In genomic region chr7:20172736-20173334, GRCh38 we compare ENCODE assay signal across 8 cellular contexts. TPM values are rescaled to one million over a fixed set of nuclear protein-coding genes. Genes with fewer than 3 reads are reported as not detected.
DNase-seq lines count a peak whose midpoint lies in the region; TF ChIP-seq lines count a peak whose summit lies in the region.

No MANE protein-coding gene starts in this region.

- TF ChIP-seq EP300 in transverse colon (IDR thresholded peaks at IDR 0.05; ENCODE audit: low read depth) = no peak

- intact Hi-C loops in transverse colon (cut with DNase I; ENCODE audit: low total_unique reads) = loop anchor here (10.0 kb wide), 1 partner anchor 418 kb away; no protein-coding TSS in a partner anchor

- in situ Hi-C loops in HAP-1 (cut with MboI; ENCODE audit: low sequenced_read_pairs) = loop anchor here (25.0 kb wide), 2 partner anchors 186 to 411 kb away; partner anchors contain the start of gene TMEM196
- in situ Hi-C loops in transverse colon (cut with MboI; ENCODE audit: low pct_ligation_motif_present in 1 of 4, low pct_unique_long_range_greater_than_20kb in 1 of 4, low sequenced_read_pairs in 3 of 4) = loop anchor here (10.0 to 25.0 kb wide), 5 partner anchors 139 to 414 kb away; partner anchors contain the start of gene TMEM196 (in 1 of the 4)

- no peak overlapping the region for H3K27ac ChIP-seq in transverse colon

- H3K27me3 ChIP-seq in HAP-1 (ENCODE audit: low read depth) = no peaks in the 10 kb centered on the region
- H3K27me3 ChIP-seq in kidney epithelial cell (ENCODE audit: control insufficient read depth, insufficient read depth, low read length) = no peaks in the 10 kb centered on the region
- no peaks in the 10 kb centered on the region for H3K27me3 ChIP-seq in transverse colon

- H3K4me1 ChIP-seq in HAP-1 = no peaks in the 10 kb centered on the region
- H3K4me1 ChIP-seq in transverse colon = peaks cover 0 to 8% (median 2%) of the 10 kb centered on the region in 4 donors

- H3K4me3 ChIP-seq in HAP-1 (no peak overlapping the region), kidney epithelial cell (ENCODE audit: low read depth, low read length) (no peak overlapping the region), transverse colon (no peak overlapping the region)

- no peak for TF ChIP-seq POLR2A in transverse colon (IDR thresholded peaks at IDR 0.05)

- H3K36me3 ChIP-seq in HAP-1 (replicated peaks) (no peaks in the 10 kb centered on the region), kidney epithelial cell (ENCODE audit: control insufficient read depth, insufficient read depth, low read length) (no peaks in the 10 kb centered on the region), transverse colon (no peaks in the 10 kb centered on the region)

- DNase-seq in NCI-H345 (lab: John Stamatoyannopoulos, UW) (peak; percentile 25), NCI-H345 treated with DMSO at 0.1 percent for 48 hours (lab: John Stamatoyannopoulos, UW; ENCODE audit: unreplicated experiment) (no peak), HAP-1 (ENCODE audit: low spot score in 2 of 2) (peak; percentile 69 to 76), NCI-H2171 (lab: John Stamatoyannopoulos, UW) (peak; percentile 28), amniotic epithelial cell (ENCODE audit: low read depth) (peak; percentile 62), kidney epithelial cell (ENCODE audit: low read depth) (peak; percentile 28), transverse colon (peak; percentile 62)
- no peak for DNase-seq in effector CD8-positive, alpha-beta T cell (lab: John Stamatoyannopoulos, UW)

- WGBS in transverse colon (ENCODE audit: low coverage in 1 of 2), 2 donors = 57 to 69% methylated on average over 2 to 3 of the region's 3 CpGs

- TF ChIP-seq CTCF in kidney epithelial cell (IDR thresholded peaks at IDR 0.05; ENCODE audit: insufficient read depth, low read length, poor library complexity, severe bottlenecking) (peak; percentile 82), transverse colon (IDR thresholded peaks at IDR 0.05) (peak; percentile 35 to 56 (median 43))

- H3K9me3 ChIP-seq in HAP-1 = no peaks in the 10 kb centered on the region
- H3K9me3 ChIP-seq in transverse colon = no peaks in the 10 kb centered on the region

RNA-seq across cellular contexts. Expression of gene MACC1, which starts 44.3 kb away (rescaled TPM):
- total RNA-seq in kidney epithelial cell (57.5 and 61.7 TPM in 2 replicates), transverse colon (1 to 10 TPM; 5.2 to 9.8 (median 7.2) TPM)

Comparison
In these comparisons a context has a peak if more than half of its experiments do, and no peak if none do; other contexts are left out.
1. DNase-seq: peak in NCI-H345 (single experiment), HAP-1 (2 of 2), NCI-H2171 (single experiment), amniotic epithelial cell (single experiment), kidney epithelial cell (single experiment) and transverse colon (single experiment); none in NCI-H345 treated with DMSO at 0.1 percent for 48 hours (single experiment) and effector CD8-positive, alpha-beta T cell (single experiment).